Comparison of ENCODE assay signal across 1 cellular context in the genomic region with DNA sequence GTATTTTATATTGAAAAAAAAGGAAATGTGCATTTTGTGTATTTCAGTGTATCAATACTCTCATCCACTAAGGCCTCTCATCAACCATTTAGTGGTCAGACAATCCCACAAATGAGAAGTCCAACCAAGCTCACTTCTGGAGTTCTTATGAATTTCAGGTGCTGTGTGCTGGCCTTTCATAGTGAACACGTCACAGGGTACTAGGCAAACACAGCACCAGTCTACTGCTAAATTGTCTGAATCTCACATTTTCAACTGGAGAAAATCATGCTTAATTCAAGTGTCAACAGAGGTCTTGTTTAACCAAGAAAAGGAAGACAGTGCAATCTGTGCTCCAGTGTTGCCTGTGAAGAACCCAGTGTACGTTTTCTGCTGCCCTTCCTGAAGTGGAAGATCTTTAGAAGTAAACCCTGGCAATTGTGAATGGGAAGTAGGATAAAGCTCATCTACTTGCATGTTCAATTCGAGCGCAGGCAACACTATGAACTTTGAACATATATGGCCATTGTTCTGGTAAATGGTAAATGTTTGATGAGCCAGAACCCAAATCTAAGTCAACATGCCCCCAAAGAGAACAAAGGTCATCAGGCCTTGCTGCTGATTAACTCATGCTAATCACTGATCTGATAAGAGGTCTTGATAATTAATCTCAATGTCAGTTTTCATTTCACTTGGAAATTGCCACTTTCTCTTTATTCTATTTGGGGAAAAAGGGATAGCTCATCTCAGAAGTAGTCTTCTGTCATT.
TF ChIP-seq lines count a peak whose summit lies in the region.

No MANE protein-coding gene starts in this region.

TF ChIP-seq in HepG2, 621 proteins besides CTCF, POLR2A, EP300 and RAD21 (continued from another document and continues in another):
- TF ChIP-seq, protein P1, sequence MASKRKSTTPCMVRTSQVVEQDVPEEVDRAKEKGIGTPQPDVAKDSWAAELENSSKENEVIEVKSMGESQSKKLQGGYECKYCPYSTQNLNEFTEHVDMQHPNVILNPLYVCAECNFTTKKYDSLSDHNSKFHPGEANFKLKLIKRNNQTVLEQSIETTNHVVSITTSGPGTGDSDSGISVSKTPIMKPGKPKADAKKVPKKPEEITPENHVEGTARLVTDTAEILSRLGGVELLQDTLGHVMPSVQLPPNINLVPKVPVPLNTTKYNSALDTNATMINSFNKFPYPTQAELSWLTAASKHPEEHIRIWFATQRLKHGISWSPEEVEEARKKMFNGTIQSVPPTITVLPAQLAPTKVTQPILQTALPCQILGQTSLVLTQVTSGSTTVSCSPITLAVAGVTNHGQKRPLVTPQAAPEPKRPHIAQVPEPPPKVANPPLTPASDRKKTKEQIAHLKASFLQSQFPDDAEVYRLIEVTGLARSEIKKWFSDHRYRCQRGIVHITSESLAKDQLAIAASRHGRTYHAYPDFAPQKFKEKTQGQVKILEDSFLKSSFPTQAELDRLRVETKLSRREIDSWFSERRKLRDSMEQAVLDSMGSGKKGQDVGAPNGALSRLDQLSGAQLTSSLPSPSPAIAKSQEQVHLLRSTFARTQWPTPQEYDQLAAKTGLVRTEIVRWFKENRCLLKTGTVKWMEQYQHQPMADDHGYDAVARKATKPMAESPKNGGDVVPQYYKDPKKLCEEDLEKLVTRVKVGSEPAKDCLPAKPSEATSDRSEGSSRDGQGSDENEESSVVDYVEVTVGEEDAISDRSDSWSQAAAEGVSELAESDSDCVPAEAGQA (IDR thresholded peaks at IDR 0.05; ENCODE audit: low read depth), result no peak
- TF ChIP-seq, protein P1 (CRISPR knock-in tag; IDR thresholded peaks at IDR 0.05; ENCODE audit: borderline replicate concordance), result no peak
- TF ChIP-seq CEBPB (IDR thresholded peaks at IDR 0.05; ENCODE audit: borderline replicate concordance, low read depth, low read length) (no peak; the same call in 1 of the 2 replicates), ZNF672 (CRISPR knock-in tag; IDR thresholded peaks at IDR 0.05) (no peak), SRSF9 (IDR thresholded peaks at IDR 0.05; ENCODE audit: borderline replicate concordance, insufficient read depth, low read depth, low read length, poor library complexity, severe bottlenecking) (no peak), ZNF549 (CRISPR knock-in tag; IDR thresholded peaks at IDR 0.05) (no peak), ZFP1 (CRISPR knock-in tag; IDR thresholded peaks at IDR 0.05) (no peak), SNAPC2 (CRISPR knock-in tag; IDR thresholded peaks at IDR 0.05) (no peak), IRF2 (CRISPR knock-in tag; IDR thresholded peaks at IDR 0.05) (peak; percentile 89), MAF1 (CRISPR knock-in tag; IDR thresholded peaks at IDR 0.05; ENCODE audit: borderline replicate concordance) (no peak), CHD4 (IDR thresholded peaks at IDR 0.05; ENCODE audit: borderline replicate concordance, low read length) (peak; percentile 31; the same call in 1 of the 2 replicates), SRF (IDR thresholded peaks at IDR 0.05; ENCODE audit: low read depth, low read length) (peak; percentile 81), ZNF180 (CRISPR knock-in tag; IDR thresholded peaks at IDR 0.05; ENCODE audit: borderline replicate concordance, low read depth) (no peak), NKX3-1 (CRISPR knock-in tag; IDR thresholded peaks at IDR 0.05) (no peak), ZNF431 (CRISPR knock-in tag; IDR thresholded peaks at IDR 0.05; ENCODE audit: borderline replicate concordance, low read depth) (no peak; the same call in 1 of the 2 replicates), ZNF263 (CRISPR knock-in tag; IDR thresholded peaks at IDR 0.05) (no peak), ZNF33B (CRISPR knock-in tag; IDR thresholded peaks at IDR 0.05) (no peak; the same call in 1 of the 2 replicates), TCF7L2 (IDR thresholded peaks at IDR 0.05; ENCODE audit: low read depth, low read length) (no peak), PCBP1 (IDR thresholded peaks at IDR 0.05; ENCODE audit: borderline replicate concordance, low read depth, low read length) (no peak), CEBPG (CRISPR knock-in tag; IDR thresholded peaks at IDR 0.05) (peak; percentile 62), ZNF205 (CRISPR knock-in tag; IDR thresholded peaks at IDR 0.05) (peak; percentile 70; the same call in 1 of the 2 replicates), NR1H2 (CRISPR knock-in tag; IDR thresholded peaks at IDR 0.05; ENCODE audit: borderline replicate concordance, low read depth) (no peak), RNF2 (conservative IDR thresholded peaks at IDR 0.05; ENCODE audit: low read depth) (no peak), ZNF124 (CRISPR knock-in tag; IDR thresholded peaks at IDR 0.05) (peak; percentile 86), MED8 (CRISPR knock-in tag; IDR thresholded peaks at IDR 0.05; ENCODE audit: insufficient replicate concordance) (no peak), KDM3A (CRISPR knock-in tag; IDR thresholded peaks at IDR 0.05; ENCODE audit: low read depth) (peak; percentile 69), MYNN (CRISPR knock-in tag; IDR thresholded peaks at IDR 0.05; ENCODE audit: low read depth) (0 out of 2 replicates have a peak, but pooled peaks have one; percentile 47), ZNF792 (CRISPR knock-in tag; IDR thresholded peaks at IDR 0.05) (peak; percentile 85; the same call in 1 of the 2 replicates), HMG20B (CRISPR knock-in tag; conservative IDR thresholded peaks at IDR 0.05) (peak; percentile 79; the same call in 1 of the 2 replicates), REXO4 (CRISPR knock-in tag; IDR thresholded peaks at IDR 0.05; ENCODE audit: borderline replicate concordance) (no peak), KAT7 (CRISPR knock-in tag; IDR thresholded peaks at IDR 0.05; ENCODE audit: borderline replicate concordance) (peak; percentile 85)
- TF ChIP-seq, protein P2, sequence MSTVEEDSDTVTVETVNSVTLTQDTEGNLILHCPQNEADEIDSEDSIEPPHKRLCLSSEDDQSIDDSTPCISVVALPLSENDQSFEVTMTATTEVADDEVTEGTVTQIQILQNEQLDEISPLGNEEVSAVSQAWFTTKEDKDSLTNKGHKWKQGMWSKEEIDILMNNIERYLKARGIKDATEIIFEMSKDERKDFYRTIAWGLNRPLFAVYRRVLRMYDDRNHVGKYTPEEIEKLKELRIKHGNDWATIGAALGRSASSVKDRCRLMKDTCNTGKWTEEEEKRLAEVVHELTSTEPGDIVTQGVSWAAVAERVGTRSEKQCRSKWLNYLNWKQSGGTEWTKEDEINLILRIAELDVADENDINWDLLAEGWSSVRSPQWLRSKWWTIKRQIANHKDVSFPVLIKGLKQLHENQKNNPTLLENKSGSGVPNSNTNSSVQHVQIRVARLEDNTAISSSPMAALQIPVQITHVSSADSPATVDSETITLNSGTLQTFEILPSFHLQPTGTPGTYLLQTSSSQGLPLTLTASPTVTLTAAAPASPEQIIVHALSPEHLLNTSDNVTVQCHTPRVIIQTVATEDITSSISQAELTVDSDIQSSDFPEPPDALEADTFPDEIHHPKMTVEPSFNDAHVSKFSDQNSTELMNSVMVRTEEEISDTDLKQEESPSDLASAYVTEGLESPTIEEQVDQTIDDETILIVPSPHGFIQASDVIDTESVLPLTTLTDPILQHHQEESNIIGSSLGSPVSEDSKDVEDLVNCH (CRISPR knock-in tag; IDR thresholded peaks at IDR 0.05), result no peak
- TF ChIP-seq, protein P3, sequence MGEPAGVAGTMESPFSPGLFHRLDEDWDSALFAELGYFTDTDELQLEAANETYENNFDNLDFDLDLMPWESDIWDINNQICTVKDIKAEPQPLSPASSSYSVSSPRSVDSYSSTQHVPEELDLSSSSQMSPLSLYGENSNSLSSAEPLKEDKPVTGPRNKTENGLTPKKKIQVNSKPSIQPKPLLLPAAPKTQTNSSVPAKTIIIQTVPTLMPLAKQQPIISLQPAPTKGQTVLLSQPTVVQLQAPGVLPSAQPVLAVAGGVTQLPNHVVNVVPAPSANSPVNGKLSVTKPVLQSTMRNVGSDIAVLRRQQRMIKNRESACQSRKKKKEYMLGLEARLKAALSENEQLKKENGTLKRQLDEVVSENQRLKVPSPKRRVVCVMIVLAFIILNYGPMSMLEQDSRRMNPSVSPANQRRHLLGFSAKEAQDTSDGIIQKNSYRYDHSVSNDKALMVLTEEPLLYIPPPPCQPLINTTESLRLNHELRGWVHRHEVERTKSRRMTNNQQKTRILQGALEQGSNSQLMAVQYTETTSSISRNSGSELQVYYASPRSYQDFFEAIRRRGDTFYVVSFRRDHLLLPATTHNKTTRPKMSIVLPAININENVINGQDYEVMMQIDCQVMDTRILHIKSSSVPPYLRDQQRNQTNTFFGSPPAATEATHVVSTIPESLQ (CRISPR knock-in tag; conservative IDR thresholded peaks at IDR 0.05), result no peak
- TF ChIP-seq, protein P4, sequence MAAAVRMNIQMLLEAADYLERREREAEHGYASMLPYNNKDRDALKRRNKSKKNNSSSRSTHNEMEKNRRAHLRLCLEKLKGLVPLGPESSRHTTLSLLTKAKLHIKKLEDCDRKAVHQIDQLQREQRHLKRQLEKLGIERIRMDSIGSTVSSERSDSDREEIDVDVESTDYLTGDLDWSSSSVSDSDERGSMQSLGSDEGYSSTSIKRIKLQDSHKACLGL (CRISPR knock-in tag; IDR thresholded peaks at IDR 0.05), result no peak
- TF ChIP-seq, protein P5, sequence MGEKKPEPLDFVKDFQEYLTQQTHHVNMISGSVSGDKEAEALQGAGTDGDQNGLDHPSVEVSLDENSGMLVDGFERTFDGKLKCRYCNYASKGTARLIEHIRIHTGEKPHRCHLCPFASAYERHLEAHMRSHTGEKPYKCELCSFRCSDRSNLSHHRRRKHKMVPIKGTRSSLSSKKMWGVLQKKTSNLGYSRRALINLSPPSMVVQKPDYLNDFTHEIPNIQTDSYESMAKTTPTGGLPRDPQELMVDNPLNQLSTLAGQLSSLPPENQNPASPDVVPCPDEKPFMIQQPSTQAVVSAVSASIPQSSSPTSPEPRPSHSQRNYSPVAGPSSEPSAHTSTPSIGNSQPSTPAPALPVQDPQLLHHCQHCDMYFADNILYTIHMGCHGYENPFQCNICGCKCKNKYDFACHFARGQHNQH (CRISPR knock-in tag; IDR thresholded peaks at IDR 0.05), result peak; percentile 69; the same call in 1 of the 2 replicates
- TF ChIP-seq, protein P6, sequence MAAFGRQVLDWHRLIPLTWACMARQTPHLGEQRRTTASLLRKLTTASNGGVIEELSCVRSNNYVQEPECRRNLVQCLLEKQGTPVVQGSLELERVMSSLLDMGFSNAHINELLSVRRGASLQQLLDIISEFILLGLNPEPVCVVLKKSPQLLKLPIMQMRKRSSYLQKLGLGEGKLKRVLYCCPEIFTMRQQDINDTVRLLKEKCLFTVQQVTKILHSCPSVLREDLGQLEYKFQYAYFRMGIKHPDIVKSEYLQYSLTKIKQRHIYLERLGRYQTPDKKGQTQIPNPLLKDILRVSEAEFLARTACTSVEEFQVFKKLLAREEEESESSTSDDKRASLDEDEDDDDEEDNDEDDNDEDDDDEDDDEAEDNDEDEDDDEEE (CRISPR knock-in tag; IDR thresholded peaks at IDR 0.05), result no peak
- TF ChIP-seq, protein P7, sequence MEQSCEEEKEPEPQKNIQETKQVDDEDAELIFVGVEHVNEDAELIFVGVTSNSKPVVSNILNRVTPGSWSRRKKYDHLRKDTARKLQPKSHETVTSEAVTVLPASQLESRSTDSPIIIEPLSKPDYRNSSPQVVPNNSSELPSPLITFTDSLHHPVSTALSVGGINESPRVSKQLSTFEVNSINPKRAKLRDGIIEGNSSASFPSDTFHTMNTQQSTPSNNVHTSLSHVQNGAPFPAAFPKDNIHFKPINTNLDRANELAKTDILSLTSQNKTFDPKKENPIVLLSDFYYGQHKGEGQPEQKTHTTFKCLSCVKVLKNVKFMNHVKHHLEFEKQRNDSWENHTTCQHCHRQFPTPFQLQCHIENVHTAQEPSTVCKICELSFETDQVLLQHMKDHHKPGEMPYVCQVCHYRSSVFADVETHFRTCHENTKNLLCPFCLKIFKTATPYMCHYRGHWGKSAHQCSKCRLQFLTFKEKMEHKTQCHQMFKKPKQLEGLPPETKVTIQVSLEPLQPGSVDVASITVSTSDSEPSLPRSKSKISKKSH (CRISPR knock-in tag; IDR thresholded peaks at IDR 0.05; ENCODE audit: borderline replicate concordance), result no peak
- TF ChIP-seq, protein P8, sequence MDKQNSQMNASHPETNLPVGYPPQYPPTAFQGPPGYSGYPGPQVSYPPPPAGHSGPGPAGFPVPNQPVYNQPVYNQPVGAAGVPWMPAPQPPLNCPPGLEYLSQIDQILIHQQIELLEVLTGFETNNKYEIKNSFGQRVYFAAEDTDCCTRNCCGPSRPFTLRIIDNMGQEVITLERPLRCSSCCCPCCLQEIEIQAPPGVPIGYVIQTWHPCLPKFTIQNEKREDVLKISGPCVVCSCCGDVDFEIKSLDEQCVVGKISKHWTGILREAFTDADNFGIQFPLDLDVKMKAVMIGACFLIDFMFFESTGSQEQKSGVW (CRISPR knock-in tag; IDR thresholded peaks at IDR 0.05; ENCODE audit: borderline replicate concordance), result no peak
- TF ChIP-seq, protein P9, sequence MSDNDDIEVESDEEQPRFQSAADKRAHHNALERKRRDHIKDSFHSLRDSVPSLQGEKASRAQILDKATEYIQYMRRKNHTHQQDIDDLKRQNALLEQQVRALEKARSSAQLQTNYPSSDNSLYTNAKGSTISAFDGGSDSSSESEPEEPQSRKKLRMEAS (IDR thresholded peaks at IDR 0.05), result no peak
- TF ChIP-seq, protein P10, sequence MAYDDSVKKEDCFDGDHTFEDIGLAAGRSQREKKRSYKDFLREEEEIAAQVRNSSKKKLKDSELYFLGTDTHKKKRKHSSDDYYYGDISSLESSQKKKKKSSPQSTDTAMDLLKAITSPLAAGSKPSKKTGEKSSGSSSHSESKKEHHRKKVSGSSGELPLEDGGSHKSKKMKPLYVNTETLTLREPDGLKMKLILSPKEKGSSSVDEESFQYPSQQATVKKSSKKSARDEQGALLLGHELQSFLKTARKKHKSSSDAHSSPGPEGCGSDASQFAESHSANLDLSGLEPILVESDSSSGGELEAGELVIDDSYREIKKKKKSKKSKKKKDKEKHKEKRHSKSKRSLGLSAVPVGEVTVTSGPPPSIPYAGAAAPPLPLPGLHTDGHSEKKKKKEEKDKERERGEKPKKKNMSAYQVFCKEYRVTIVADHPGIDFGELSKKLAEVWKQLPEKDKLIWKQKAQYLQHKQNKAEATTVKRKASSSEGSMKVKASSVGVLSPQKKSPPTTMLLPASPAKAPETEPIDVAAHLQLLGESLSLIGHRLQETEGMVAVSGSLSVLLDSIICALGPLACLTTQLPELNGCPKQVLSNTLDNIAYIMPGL (CRISPR knock-in tag; IDR thresholded peaks at IDR 0.05; ENCODE audit: borderline replicate concordance in 1 of 2, low read depth in 1 of 2), result peak in 1 of 2 experiments; percentile 72; a peak in 1 of 4 replicates
